1 cellular context compared by ENCODE assay signal in the genomic region with DNA sequence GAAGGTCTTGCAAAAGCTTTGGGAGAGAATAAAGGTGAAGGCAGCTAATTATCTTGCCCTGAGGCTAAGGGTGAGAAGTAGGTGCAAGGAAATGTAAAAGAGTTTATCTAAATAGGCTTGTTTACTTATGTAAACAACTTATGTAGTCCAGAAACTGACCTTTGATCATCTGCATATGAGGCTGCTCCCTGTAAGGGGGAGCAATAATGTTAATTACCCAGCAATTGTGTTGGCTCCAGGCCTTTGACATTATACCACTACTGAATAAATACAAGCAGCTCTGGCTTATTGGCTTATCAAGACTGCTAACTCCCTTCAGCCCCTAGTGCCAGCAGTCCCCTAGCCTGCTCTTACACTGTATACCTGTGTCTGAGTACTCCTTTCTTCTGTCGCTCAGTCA.
TF ChIP-seq lines count a peak whose summit lies in the region.

No MANE protein-coding gene starts in this region.

TF ChIP-seq in WTC11, 78 proteins besides CTCF, POLR2A, EP300 and RAD21 (continued from another document):
- TF ChIP-seq, protein P1, sequence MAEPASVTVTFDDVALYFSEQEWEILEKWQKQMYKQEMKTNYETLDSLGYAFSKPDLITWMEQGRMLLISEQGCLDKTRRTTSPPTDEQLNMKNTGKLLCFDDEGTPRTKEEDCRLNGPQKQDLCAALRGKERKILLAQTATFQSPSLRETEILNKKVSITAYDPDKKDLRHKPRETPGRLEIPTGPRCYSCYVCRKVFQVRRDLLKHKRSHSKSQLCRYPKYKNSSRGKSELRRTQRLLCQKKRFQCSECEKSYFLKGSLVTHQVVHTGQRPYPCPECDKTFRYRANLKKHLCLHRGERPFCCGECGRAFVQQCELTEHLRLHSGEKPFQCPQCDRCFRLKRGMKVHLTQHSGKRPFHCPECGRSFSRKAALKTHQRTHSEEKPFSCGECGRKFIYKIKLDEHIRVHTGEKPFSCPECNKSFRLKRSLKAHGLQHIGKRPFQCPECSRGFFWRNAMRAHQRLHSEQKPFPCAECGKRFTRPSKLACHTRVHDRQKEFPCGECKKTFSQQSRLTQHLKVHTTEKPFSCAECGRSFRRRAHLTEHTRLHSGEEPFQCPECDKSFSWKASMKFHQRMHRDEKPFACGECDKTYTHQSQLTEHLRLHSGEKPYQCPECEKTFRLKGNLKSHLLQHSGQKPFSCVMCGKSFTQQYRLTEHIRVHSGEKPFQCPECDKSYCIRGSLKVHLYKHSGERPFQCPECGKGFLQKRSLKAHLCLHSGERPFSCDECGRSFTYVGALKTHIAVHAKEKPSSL (CRISPR knock-in tag; conservative IDR thresholded peaks at IDR 0.05): no peak
- TF ChIP-seq MXD4 (CRISPR knock-in tag; IDR thresholded peaks at IDR 0.05; ENCODE audit: borderline replicate concordance) (no peak), ZNF219 (CRISPR knock-in tag; IDR thresholded peaks at IDR 0.05; ENCODE audit: borderline replicate concordance) (no peak)
